19 cellular contexts compared by ENCODE assay signal in the genomic region with DNA sequence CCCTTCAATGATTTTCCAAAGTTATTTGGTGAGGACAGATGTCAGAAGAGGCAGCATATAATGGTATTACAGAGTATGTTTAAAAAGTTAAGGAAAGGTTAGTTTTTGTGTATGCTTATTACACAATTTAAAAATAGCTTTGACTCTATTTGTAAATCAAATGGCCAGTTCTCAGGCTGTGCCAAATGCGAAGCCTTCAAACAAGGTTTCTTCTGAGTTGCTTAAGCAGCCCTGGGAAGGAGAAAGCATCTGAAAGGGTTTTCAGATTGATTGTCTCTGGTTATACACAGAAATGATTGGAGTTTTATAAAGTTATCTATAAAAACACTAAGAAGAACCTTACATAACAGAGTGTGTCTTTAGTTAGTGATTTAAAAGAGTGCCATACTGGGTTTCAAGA. TPM values are rescaled to one million over a fixed set of nuclear protein-coding genes. Genes with fewer than 3 reads are reported as not detected.
DNase-seq lines count a peak whose midpoint lies in the region; ATAC-seq, FAIRE-seq and TF ChIP-seq lines count a peak whose summit lies in the region.
"Had no signal": no experiment of that assay in that cellular context is flagged by ENCODE, and none has a peak within 500 bp of the region (broad histone marks: within the 10 kb centered on the region; RNA-seq: fewer than 3 reads in every experiment).

No MANE protein-coding gene starts in this region.

- peaks cover 10% of the 10 kb centered on the region for H3K36me3 Mint-ChIP-seq in activated CD8-positive, alpha-beta T cell treated with anti-CD3 and anti-CD28 coated beads, Interleukin-2, amount 10 ng/mL, durations not matched to agents 7 days and 5 days (ENCODE audit: low read depth)
- no peaks in the 10 kb centered on the region for H3K36me3 Mint-ChIP-seq in nephron progenitor cell (ENCODE audit: low read depth)
- peaks cover 17% of the 10 kb centered on the region for H3K36me3 Mint-ChIP-seq in activated naive CD4-positive, alpha-beta T cell treated with anti-CD3 and anti-CD28 coated beads for 36 hours (ENCODE audit: low read depth)
- H3K36me3 Mint-ChIP-seq: IgD-negative memory B cell had no signal

- no peaks in the 10 kb centered on the region for H3K79me2 ChIP-seq in endothelial cell of umbilical vein (ENCODE audit: control insufficient read depth, insufficient read depth, low read length)

- no peak overlapping the region for H3K27ac Mint-ChIP-seq in activated CD8-positive, alpha-beta T cell treated with anti-CD3 and anti-CD28 coated beads, Interleukin-2, amount 10 ng/mL, durations not matched to agents 7 days and 5 days
- no peak overlapping the region for H3K27ac Mint-ChIP-seq in nephron progenitor cell
- no peak overlapping the region for H3K27ac Mint-ChIP-seq in activated naive CD4-positive, alpha-beta T cell treated with anti-CD3 and anti-CD28 coated beads for 36 hours
- H3K27ac Mint-ChIP-seq: H9, IgD-negative memory B cell had no signal

- H3K4me2 ChIP-seq in endothelial cell of umbilical vein (ENCODE audit: insufficient read depth, low read length), result peak overlapping the region; percentile 35

- 95 to 100% methylated on average over 1 of the region's 1 CpG for WGBS in heart right ventricle, 2 donors

- H2AFZ ChIP-seq in endothelial cell of umbilical vein (ENCODE audit: low read depth, low read length) (no peak overlapping the region), neuron (ENCODE audit: low read depth, low read length) (peak overlapping the region; percentile 40)

- ATAC-seq in heart right ventricle, result no peak
- no peak for ATAC-seq in activated CD8-positive, alpha-beta T cell treated with anti-CD3 and anti-CD28 coated beads, Interleukin-2, amount 10 ng/mL, durations not matched to agents 7 days and 5 days
- ATAC-seq: PC-3 had no signal

- CTCF ChIA-PET in endothelial cell of umbilical vein (lab: Charles Lee), result interaction anchor here (0.6 to 2.2 kb wide), 3 partner anchors 9 to 1527 kb away, joined by 3 to 13 read pairs (median 3); no protein-coding TSS in a partner anchor
- CTCF ChIA-PET in activated CD8-positive, alpha-beta T cell treated with anti-CD3 and anti-CD28 coated beads, Interleukin-2, amount 10 ng/mL, durations not matched to agents 7 days and 5 days (lab: Charles Lee), result interaction anchor here (2.4 kb wide), 1 partner anchor 10 kb away, joined by 8 read pairs; no protein-coding TSS in a partner anchor
- CTCF ChIA-PET in activated naive CD4-positive, alpha-beta T cell treated with anti-CD3 and anti-CD28 coated beads for 36 hours (lab: Charles Lee), result no interaction called here

- no peak for TF ChIP-seq CTCF in left ventricle myocardium inferior (IDR thresholded peaks at IDR 0.05; ENCODE audit: borderline replicate concordance)
- TF ChIP-seq CTCF in heart right ventricle (IDR thresholded peaks at IDR 0.05), result no peak
- no peak for TF ChIP-seq CTCF in endothelial cell of umbilical vein (IDR thresholded peaks at IDR 0.05; ENCODE audit: extremely low read depth in 1 of 2, insufficient read depth in 1 of 2, low read depth in 1 of 2, low read length in 2 of 2)
- no peak for TF ChIP-seq CTCF in nephron progenitor cell (IDR thresholded peaks at IDR 0.05)

- H3K4me1 ChIP-seq in left ventricle myocardium inferior (peaks cover 20% of the 10 kb centered on the region), heart right ventricle (peaks cover 0 to 26% (median 14%) of the 10 kb centered on the region in 9 donors), endothelial cell of umbilical vein (ENCODE audit: control insufficient read depth, extremely low read depth, insufficient read depth, low read length) (peaks cover 35% of the 10 kb centered on the region), neuron (ENCODE audit: insufficient read depth, low read length) (peaks cover 22% of the 10 kb centered on the region)

- no peak overlapping the region for H3K4me3 Mint-ChIP-seq in activated CD8-positive, alpha-beta T cell treated with anti-CD3 and anti-CD28 coated beads, Interleukin-2, amount 10 ng/mL, durations not matched to agents 7 days and 5 days
- H3K4me3 Mint-ChIP-seq in nephron progenitor cell, result no peak overlapping the region
- H3K4me3 Mint-ChIP-seq in activated naive CD4-positive, alpha-beta T cell treated with anti-CD3 and anti-CD28 coated beads for 36 hours, result no peak overlapping the region
- H3K4me3 Mint-ChIP-seq: H9, IgD-negative memory B cell had no signal

- intact Hi-C loops in left ventricle myocardium inferior (cut with micrococcal nuclease) (no loop called here), heart right ventricle (cut with DNase I) (no loop called here), endothelial cell of umbilical vein (cut with micrococcal nuclease) (no loop called here)
- intact Hi-C loops in activated naive CD4-positive, alpha-beta T cell treated with anti-CD3 and anti-CD28 coated beads for 36 hours (cut with micrococcal nuclease), result no loop called here

- FAIRE-seq in endothelial cell of umbilical vein (lab: Jason Lieb, UNC), result no peak
- FAIRE-seq: A204.1 had no signal

- DNase-seq in left ventricle myocardium inferior (no peak), heart right ventricle (no peak), endothelial cell of umbilical vein (ENCODE audit: low read depth, low spot score) (peak; percentile 16), nephron progenitor cell (no peak), DMS 273 (lab: John Stamatoyannopoulos, UW; ENCODE audit: unreplicated experiment) (no peak)
- DNase-seq in activated CD8-positive, alpha-beta T cell treated with anti-CD3 and anti-CD28 coated beads, Interleukin-2, amount 10 ng/mL, durations not matched to agents 7 days and 5 days, result no peak
- no peak for DNase-seq in activated naive CD4-positive, alpha-beta T cell treated with anti-CD3 and anti-CD28 coated beads for 36 hours
- DNase-seq: EL, H9, MV-4-11, NCI-H2081 treated with DMSO at 0.1 percent for 48 hours, NCI-H510A, NCI-H774, PC-3 had no signal

- H3K27ac ChIP-seq in left ventricle myocardium inferior (replicated peaks) (peak overlapping the region; percentile 86), heart right ventricle (peak overlapping the region in 3 of 10 donors; percentile 7 to 87 (median 73)), endothelial cell of umbilical vein (ENCODE audit: insufficient read depth, low read depth, low read length) (peak overlapping the region; percentile 95)
- H3K27ac ChIP-seq: C4-2B, SJSA1 had no signal

- H3K4me3 ChIP-seq in left ventricle myocardium inferior (no peak overlapping the region), heart right ventricle (no peak overlapping the region), endothelial cell of umbilical vein (replicated peaks in 1 of 3; ENCODE audit: insufficient read depth in 1 of 3, low read depth in 1 of 3, low read length in 3 of 3) (no peak overlapping the region), neuron (ENCODE audit: low read length) (no peak overlapping the region)
- H3K4me3 ChIP-seq: SJSA1 had no signal

- no peaks in the 10 kb centered on the region for H3K9me1 ChIP-seq in endothelial cell of umbilical vein (replicated peaks; ENCODE audit: control insufficient read depth, extremely low read depth, insufficient read depth, low read length)

- H3K4me1 Mint-ChIP-seq in activated CD8-positive, alpha-beta T cell treated with anti-CD3 and anti-CD28 coated beads, Interleukin-2, amount 10 ng/mL, durations not matched to agents 7 days and 5 days (ENCODE audit: low read depth), result peaks cover 11% of the 10 kb centered on the region
- peaks cover 9% of the 10 kb centered on the region for H3K4me1 Mint-ChIP-seq in nephron progenitor cell
- peaks cover 24% of the 10 kb centered on the region for H3K4me1 Mint-ChIP-seq in activated naive CD4-positive, alpha-beta T cell treated with anti-CD3 and anti-CD28 coated beads for 36 hours (ENCODE audit: low read depth)

- H4K20me1 ChIP-seq in endothelial cell of umbilical vein (replicated peaks; ENCODE audit: control insufficient read depth, extremely low read depth, insufficient read depth, low read length), result no peaks in the 10 kb centered on the region

- POLR2A ChIA-PET in endothelial cell of umbilical vein (lab: Charles Lee), result no interaction called here
- POLR2A ChIA-PET in activated CD8-positive, alpha-beta T cell treated with anti-CD3 and anti-CD28 coated beads, Interleukin-2, amount 10 ng/mL, durations not matched to agents 7 days and 5 days (lab: Charles Lee), result no interaction called here

- H3K9me3 Mint-ChIP-seq in activated CD8-positive, alpha-beta T cell treated with anti-CD3 and anti-CD28 coated beads, Interleukin-2, amount 10 ng/mL, durations not matched to agents 7 days and 5 days (ENCODE audit: insufficient read depth), result no peaks in the 10 kb centered on the region
- H3K9me3 Mint-ChIP-seq in nephron progenitor cell, result peaks cover 7% of the 10 kb centered on the region
- H3K9me3 Mint-ChIP-seq in activated naive CD4-positive, alpha-beta T cell treated with anti-CD3 and anti-CD28 coated beads for 36 hours, result no peaks in the 10 kb centered on the region

- dilution Hi-C loops in endothelial cell of umbilical vein (cut with MboI; ENCODE audit: extremely low pct_ligation_motif_present, low sequenced_read_pairs), result no loop called here

- H3K27me3 Mint-ChIP-seq in activated CD8-positive, alpha-beta T cell treated with anti-CD3 and anti-CD28 coated beads, Interleukin-2, amount 10 ng/mL, durations not matched to agents 7 days and 5 days (ENCODE audit: low read depth), result no peaks in the 10 kb centered on the region
- no peaks in the 10 kb centered on the region for H3K27me3 Mint-ChIP-seq in nephron progenitor cell (ENCODE audit: low read depth, poor library complexity)
- no peaks in the 10 kb centered on the region for H3K27me3 Mint-ChIP-seq in activated naive CD4-positive, alpha-beta T cell treated with anti-CD3 and anti-CD28 coated beads for 36 hours (ENCODE audit: low read depth)

- no TSS peak for BruUV-seq in endothelial cell of umbilical vein (replicated peaks; lab: Mats Ljungman, UMichigan)

- H3K27me3 ChIP-seq in left ventricle myocardium inferior (ENCODE audit: low read depth), result no peaks in the 10 kb centered on the region
- H3K27me3 ChIP-seq in heart right ventricle, result no peaks in the 10 kb centered on the region
- H3K27me3 ChIP-seq in endothelial cell of umbilical vein (ENCODE audit: control insufficient read depth in 2 of 2, insufficient read depth in 2 of 2, low read length in 2 of 2), result no peaks in the 10 kb centered on the region
- H3K27me3 ChIP-seq in neuron (ENCODE audit: insufficient read depth, low read length), result no peaks in the 10 kb centered on the region
- H3K27me3 ChIP-seq: SJSA1 had no signal

- H3K36me3 ChIP-seq in left ventricle myocardium inferior (no peaks in the 10 kb centered on the region), heart right ventricle (no peaks in the 10 kb centered on the region), endothelial cell of umbilical vein (ENCODE audit: control insufficient read depth in 2 of 2, extremely low read depth in 1 of 2, insufficient read depth in 2 of 2, low read length in 2 of 2) (no peaks in the 10 kb centered on the region), neuron (ENCODE audit: insufficient read depth, low read length) (no peaks in the 10 kb centered on the region)

- no peaks in the 10 kb centered on the region for H3K9me3 ChIP-seq in left ventricle myocardium inferior (replicated peaks)
- H3K9me3 ChIP-seq in heart right ventricle, result peaks cover 0 to 5% (median 0%) of the 10 kb centered on the region in 11 donors
- no peaks in the 10 kb centered on the region for H3K9me3 ChIP-seq in endothelial cell of umbilical vein (replicated peaks; ENCODE audit: control insufficient read depth, insufficient read depth, low read length)
- no peaks in the 10 kb centered on the region for H3K9me3 ChIP-seq in neuron (ENCODE audit: low read length)
- H3K9me3 ChIP-seq: SJSA1 had no signal

- H3K9ac ChIP-seq in endothelial cell of umbilical vein (replicated peaks; ENCODE audit: extremely low read depth, insufficient read depth, low read length), result no peak overlapping the region

- TF ChIP-seq POLR2A in endothelial cell of umbilical vein (IDR thresholded peaks at IDR 0.05; ENCODE audit: low read depth, low read length), result no peak

RNA-seq across cellular contexts. Expression of gene CD109, which starts 16.5 kb away (rescaled TPM):
- total RNA-seq in left ventricle myocardium inferior (9.1 TPM), heart right ventricle (10 to 100 TPM in 5 of 10 donors, 1 to 10 TPM in 5; 5.8 to 15.4 (median 10.2) TPM), endothelial cell of umbilical vein (86.2 and 107 TPM in 2 replicates)
- polyA plus RNA-seq in heart right ventricle (1 to 10 TPM; 2.3 to 3.1 TPM), endothelial cell of umbilical vein (26.3 and 33.9 TPM in 2 replicates)
- polyA plus RNA-seq in endothelial cell of umbilical vein (2011; cell fraction: cytosol; rRNA removed), result 19.5 and 21.2 TPM in 2 replicates
- 27.6 and 38.5 TPM in 2 replicates for polyA plus RNA-seq in endothelial cell of umbilical vein (2011; cell fraction: nucleus; rRNA removed)
- 46.3 and 67.0 TPM in 2 replicates for polyA plus RNA-seq in endothelial cell of umbilical vein (2012)
- 63.8 and 67.5 TPM in 2 replicates for polyA minus RNA-seq in endothelial cell of umbilical vein
- polyA minus RNA-seq in endothelial cell of umbilical vein (2011; cell fraction: cytosol; rRNA and poly(A)+ RNA removed), result 13.1 TPM
- polyA minus RNA-seq in endothelial cell of umbilical vein (2011; cell fraction: nucleus; rRNA and poly(A)+ RNA removed), result 53.7 and 74.6 TPM in 2 replicates
- total RNA-seq in activated CD8-positive, alpha-beta T cell treated with anti-CD3 and anti-CD28 coated beads, Interleukin-2, amount 10 ng/mL, durations not matched to agents 7 days and 5 days, result 1 to 10 TPM; 4.4 to 5.0 TPM
- total RNA-seq in activated naive CD4-positive, alpha-beta T cell treated with anti-CD3 and anti-CD28 coated beads for 36 hours, result 1 to 10 TPM; 6.7 to 7.6 TPM
- polyA plus RNA-seq: IgD-negative memory B cell had no signal

RNA-seq across cellular contexts. Expression of gene SLC17A5, which starts 58.7 kb away (rescaled TPM):
- 5.3 TPM for total RNA-seq in left ventricle myocardium inferior
- 1 to 10 TPM; 4.2 to 7.6 (median 4.7) TPM for total RNA-seq in heart right ventricle
- polyA plus RNA-seq in heart right ventricle, result 1 to 10 TPM; 1.9 to 6.4 TPM
- 15.2 and 17.6 TPM in 2 replicates for total RNA-seq in endothelial cell of umbilical vein
- 16.9 and 18.7 TPM in 2 replicates for polyA plus RNA-seq in endothelial cell of umbilical vein
- polyA plus RNA-seq in endothelial cell of umbilical vein (2011; cell fraction: cytosol; rRNA removed), result 11.1 and 11.8 TPM in 2 replicates
- 5.3 and 6.4 TPM in 2 replicates for polyA plus RNA-seq in endothelial cell of umbilical vein (2011; cell fraction: nucleus; rRNA removed)
- 13.5 and 13.9 TPM in 2 replicates for polyA plus RNA-seq in endothelial cell of umbilical vein (2012)
- polyA minus RNA-seq in endothelial cell of umbilical vein, result 26.9 and 41.0 TPM in 2 replicates
- polyA minus RNA-seq in endothelial cell of umbilical vein (2011; cell fraction: cytosol; rRNA and poly(A)+ RNA removed), result 8.9 TPM
- polyA minus RNA-seq in endothelial cell of umbilical vein (2011; cell fraction: nucleus; rRNA and poly(A)+ RNA removed), result 10.6 and 17.4 TPM in 2 replicates
- total RNA-seq in activated CD8-positive, alpha-beta T cell treated with anti-CD3 and anti-CD28 coated beads, Interleukin-2, amount 10 ng/mL, durations not matched to agents 7 days and 5 days, result 1 to 10 TPM; 5.0 to 5.7 TPM
- total RNA-seq in activated naive CD4-positive, alpha-beta T cell treated with anti-CD3 and anti-CD28 coated beads for 36 hours, result 1 to 10 TPM; 1.7 to 2.0 TPM
